ENCODE assay signal across 8 cellular contexts in genomic region chr6:16684896-16685554, GRCh38.
DNase-seq lines count a peak whose midpoint lies in the region; ATAC-seq and TF ChIP-seq lines count a peak whose summit lies in the region.

No MANE protein-coding gene starts in this region.

- ATAC-seq in GM19043 (IDR thresholded peaks at IDR 0.05; ENCODE audit: low read depth, unreplicated experiment) = peak; percentile 53
- no peak for ATAC-seq in IMR-90 (ENCODE audit: low read depth)
- no peak for ATAC-seq in GM18519 (IDR thresholded peaks at IDR 0.05; ENCODE audit: low FRiP score, unreplicated experiment)

- dilution Hi-C loops in IMR-90 (cut with HindIII; ENCODE audit: low sequenced_read_pairs, unreplicated experiment) = no loop called here

- no peak overlapping the region for H3K4ac ChIP-seq in IMR-90 (ENCODE audit: low read depth, low read length)

- no peak overlapping the region for H4K91ac ChIP-seq in IMR-90 (ENCODE audit: insufficient read depth, low read depth, low read length)

- no peak overlapping the region for H3K56ac ChIP-seq in IMR-90 (ENCODE audit: extremely low read depth, insufficient read depth, low read length)

- H3K9ac ChIP-seq in IMR-90 (ENCODE audit: low read depth, low read length) = no peak overlapping the region

- no peak overlapping the region for H2BK120ac ChIP-seq in IMR-90 (ENCODE audit: low read depth, low read length)

- CTCF ChIA-PET in IMR-90 (lab: Yijun Ruan, JAX) = interaction anchor here (0.6 kb wide), 1 partner anchor 733 kb away, joined by 3 read pairs; no protein-coding TSS in a partner anchor

- no peak overlapping the region for H3K18ac ChIP-seq in IMR-90 (ENCODE audit: low read depth, low read length)

- peaks cover 10 to 54% of the 10 kb centered on the region in 2 experiments for H3K79me1 ChIP-seq in IMR-90 (ENCODE audit: low read depth in 1 of 2, low read length in 2 of 2)

- H3K4me1 ChIP-seq in IMR-90 (ENCODE audit: control insufficient read depth, insufficient read depth, low read length) (peaks cover 23% of the 10 kb centered on the region), osteoblast (ENCODE audit: insufficient read depth, low read length) (peaks cover 47% of the 10 kb centered on the region)

- H3K27me3 Mint-ChIP-seq in activated T-helper 2 cell treated with anti-CD3 and anti-CD28 coated beads, Interferon-gamma antibody, Interleukin-2, Interleukin-4, amounts not matched to agents 10 μg/mL and 5 μg/mL and 100 μg/mL, durations not matched to agents 14 hours and 24 hours and 36 hours (ENCODE audit: low read depth) = no peaks in the 10 kb centered on the region

- no peak overlapping the region for H3K4me3 ChIP-seq in IMR-90 (ENCODE audit: insufficient read depth, low read depth, low read length)
- peak overlapping the region; percentile 11 for H3K4me3 ChIP-seq in osteoblast (ENCODE audit: insufficient read depth, low read length)

- no peak overlapping the region for H2BK5ac ChIP-seq in IMR-90 (ENCODE audit: low read depth, low read length, poor library complexity, severe bottlenecking)

- no peaks in the 10 kb centered on the region for H3K9me3 Mint-ChIP-seq in activated T-helper 2 cell treated with anti-CD3 and anti-CD28 coated beads, Interferon-gamma antibody, Interleukin-2, Interleukin-4, amounts not matched to agents 10 μg/mL and 5 μg/mL and 100 μg/mL, durations not matched to agents 14 hours and 24 hours and 36 hours

- no peak overlapping the region for H3K14ac ChIP-seq in IMR-90 (replicated peaks; ENCODE audit: low read depth, low read length)

- no peak overlapping the region for H2AFZ ChIP-seq in IMR-90 (replicated peaks; ENCODE audit: low read length, poor library complexity)
- H2AFZ ChIP-seq in osteoblast (ENCODE audit: low read length) = no peak overlapping the region

- no CpG with 5 or more reads among the region's 7 CpGs for whole genome bisulfite sequencing in IMR-90 (ENCODE audit: extremely low coverage in 2 of 2, insufficient read length in 1 of 2), 2 experiments

- no TSS peak for BruUV-seq in IMR-90 (replicated peaks; lab: Mats Ljungman, UMichigan)

- H3K23ac ChIP-seq in IMR-90 (ENCODE audit: low read depth, low read length) = no peak overlapping the region

- no peak overlapping the region for H4K5ac ChIP-seq in IMR-90 (ENCODE audit: low read depth, low read length)

- H3K36me3 Mint-ChIP-seq in activated T-helper 2 cell treated with anti-CD3 and anti-CD28 coated beads, Interferon-gamma antibody, Interleukin-2, Interleukin-4, amounts not matched to agents 10 μg/mL and 5 μg/mL and 100 μg/mL, durations not matched to agents 14 hours and 24 hours and 36 hours (ENCODE audit: low read depth) = peaks cover 47% of the 10 kb centered on the region

- H3K79me2 ChIP-seq in osteoblast (ENCODE audit: insufficient read depth, low read length) = peaks cover 29% of the 10 kb centered on the region

- no peak for TF ChIP-seq RAD21 in IMR-90 (IDR thresholded peaks at IDR 0.05; ENCODE audit: low read length)

- in situ Hi-C loops in IMR-90 (cut with MboI; ENCODE audit: low sequenced_read_pairs) = no loop called here

- peak overlapping the region; percentile 86 for H3K27ac Mint-ChIP-seq in activated T-helper 2 cell treated with anti-CD3 and anti-CD28 coated beads, Interferon-gamma antibody, Interleukin-2, Interleukin-4, amounts not matched to agents 10 μg/mL and 5 μg/mL and 100 μg/mL, durations not matched to agents 14 hours and 24 hours and 36 hours

- intact Hi-C loops in IMR-90 (cut with micrococcal nuclease) = no loop called here
- intact Hi-C loops in activated T-helper 2 cell treated with anti-CD3 and anti-CD28 coated beads, Interferon-gamma antibody, Interleukin-2, Interleukin-4, amounts not matched to agents 10 μg/mL and 5 μg/mL and 100 μg/mL, durations not matched to agents 14 hours and 24 hours and 36 hours (cut with micrococcal nuclease) = loop anchor here (1.0 to 5.0 kb wide), 6 partner anchors 16 to 363 kb away; partner anchors contain the start of gene ATXN1

- H4K20me1 ChIP-seq in IMR-90 (ENCODE audit: insufficient read depth, low read length) (peaks cover 20% of the 10 kb centered on the region; the same call in 1 of the 2 replicates), osteoblast (ENCODE audit: insufficient read depth, low read length) (peaks cover 17% of the 10 kb centered on the region)

- no peak overlapping the region for H2BK15ac ChIP-seq in IMR-90 (ENCODE audit: low read depth, low read length)

- H3K36me3 ChIP-seq in IMR-90 (ENCODE audit: control insufficient read depth, insufficient read depth, low read length) (0 out of 2 replicates have a peak, but pooled peaks cover under 1% of the 10 kb centered on the region), osteoblast (ENCODE audit: insufficient read depth, low read length) (no peaks in the 10 kb centered on the region)

- H3K27me3 ChIP-seq in IMR-90 (ENCODE audit: control insufficient read depth, insufficient read depth, low read length) (no peaks in the 10 kb centered on the region), osteoblast (ENCODE audit: insufficient read depth, low read length) (no peaks in the 10 kb centered on the region)

- TF ChIP-seq CTCF in IMR-90 (conservative IDR thresholded peaks at IDR 0.05; ENCODE audit: low read depth, low read length) (no peak), osteoblast (IDR thresholded peaks at IDR 0.05; ENCODE audit: extremely low read depth, low read depth, low read length) (no peak)

- no peak overlapping the region for H2AK5ac ChIP-seq in IMR-90 (ENCODE audit: low read depth, low read length)

- H2BK20ac ChIP-seq in IMR-90 (ENCODE audit: low read depth, low read length) = no peak overlapping the region

- peak; percentile 82 for DNase-seq in IMR-90
- DNase-seq in activated T-helper 2 cell treated with anti-CD3 and anti-CD28 coated beads, Interferon-gamma antibody, Interleukin-2, Interleukin-4, amounts not matched to agents 10 μg/mL and 5 μg/mL and 100 μg/mL, durations not matched to agents 14 hours and 24 hours and 36 hours (ENCODE audit: low spot score) = peak; percentile 49
- DNase-seq in osteoblast (ENCODE audit: insufficient read length, low spot score, missing footprints) = no peak
- no peak for DNase-seq in DMS53 (lab: John Stamatoyannopoulos, UW)
- no peak for DNase-seq in NCI-H1436 treated with DMSO at 0.1 percent for 48 hours (lab: John Stamatoyannopoulos, UW)
- no peak for DNase-seq in T1000 (lab: John Stamatoyannopoulos, UW)

- TF ChIP-seq POLR2A in IMR-90 (IDR thresholded peaks at IDR 0.05; ENCODE audit: low read depth, low read length) = no peak

- peaks cover 83% of the 10 kb centered on the region for H3K4me1 Mint-ChIP-seq in activated T-helper 2 cell treated with anti-CD3 and anti-CD28 coated beads, Interferon-gamma antibody, Interleukin-2, Interleukin-4, amounts not matched to agents 10 μg/mL and 5 μg/mL and 100 μg/mL, durations not matched to agents 14 hours and 24 hours and 36 hours (ENCODE audit: low read depth)

- H3K4me3 Mint-ChIP-seq in activated T-helper 2 cell treated with anti-CD3 and anti-CD28 coated beads, Interferon-gamma antibody, Interleukin-2, Interleukin-4, amounts not matched to agents 10 μg/mL and 5 μg/mL and 100 μg/mL, durations not matched to agents 14 hours and 24 hours and 36 hours (ENCODE audit: low read depth) = no peak overlapping the region

- POLR2A ChIA-PET in IMR-90 (lab: Charles Lee; ENCODE audit: unreplicated experiment) = no interaction called here

- H4K8ac ChIP-seq in IMR-90 (ENCODE audit: low read depth in 2 of 2, low read length in 2 of 2) = no peak overlapping the region

- H2AK9ac ChIP-seq in IMR-90 (replicated peaks; ENCODE audit: low read depth, low read length, poor library complexity) = no peak overlapping the region

- no peaks in the 10 kb centered on the region for H3K9me3 ChIP-seq in IMR-90 (ENCODE audit: control insufficient read depth, insufficient read depth, low read length)
- H3K9me3 ChIP-seq in osteoblast (ENCODE audit: low read depth, low read length) = no peaks in the 10 kb centered on the region

- H3K4me2 ChIP-seq in IMR-90 (ENCODE audit: low read depth, low read length) (no peak overlapping the region), osteoblast (ENCODE audit: insufficient read depth, low read length) (peak overlapping the region; percentile 64)

- H3K9me1 ChIP-seq in IMR-90 (ENCODE audit: insufficient read depth, low read length) = peaks cover 10% of the 10 kb centered on the region

- H3K27ac ChIP-seq in IMR-90 (ENCODE audit: insufficient read depth, low read length) (no peak overlapping the region), osteoblast (ENCODE audit: low read depth, low read length) (peak overlapping the region; percentile 81)

TF ChIP-seq in IMR-90, 13 proteins besides CTCF, POLR2A, EP300 and RAD21:
- TF ChIP-seq MXI1 (IDR thresholded peaks at IDR 0.05; ENCODE audit: borderline replicate concordance, low read depth, low read length) = no peak
- no peak for TF ChIP-seq RCOR1 (IDR thresholded peaks at IDR 0.05; ENCODE audit: insufficient replicate concordance, low read length)
- no peak for TF ChIP-seq ELK1 (IDR thresholded peaks at IDR 0.05; ENCODE audit: borderline replicate concordance, low read depth, low read length)
- TF ChIP-seq MAFK (IDR thresholded peaks at IDR 0.05; ENCODE audit: low read depth, low read length) = no peak
- TF ChIP-seq NFE2L2 (IDR thresholded peaks at IDR 0.05; ENCODE audit: low read depth, low read length) = no peak
- no peak for TF ChIP-seq MAZ (IDR thresholded peaks at IDR 0.05; ENCODE audit: borderline replicate concordance, low read depth, low read length)
- 0 out of 2 replicates have a peak, but pooled peaks have one; percentile 27 for TF ChIP-seq FOS (IDR thresholded peaks at IDR 0.05; ENCODE audit: low read depth, low read length)
TF ChIP-seq in IMR-90: peak in this region for 1.

Comparison
In these comparisons a context has a peak if more than half of its experiments do, and no peak if none do; other contexts are left out.
1. DNase-seq: peak in IMR-90 (single experiment) and activated T-helper 2 cell treated with anti-CD3 and anti-CD28 coated beads, Interferon-gamma antibody, Interleukin-2, Interleukin-4, amounts not matched to agents 10 μg/mL and 5 μg/mL and 100 μg/mL, durations not matched to agents 14 hours and 24 hours and 36 hours (single experiment); none in osteoblast (single experiment), DMS53 (single experiment), NCI-H1436 treated with DMSO at 0.1 percent for 48 hours (single experiment) and T1000 (single experiment).